ENCODE assay signal across 20 cellular contexts in genomic region chr17:49312722-49313121, GRCh38. TPM values are rescaled to one million over a fixed set of nuclear protein-coding genes. Genes with fewer than 3 reads are reported as not detected.
A peak's percentile ranks its signal among the peaks of the same experiment; 100 is the strongest.
DNase-seq lines count a peak whose midpoint lies in the region; ATAC-seq, FAIRE-seq and TF ChIP-seq lines count a peak whose summit lies in the region.
"Had no signal": no experiment of that assay in that cellular context is flagged by ENCODE, and none has a peak within 500 bp of the region (broad histone marks: within the 10 kb centered on the region; RNA-seq: fewer than 3 reads in every experiment).

No MANE protein-coding gene starts in this region.

- H3K9ac ChIP-seq in SK-N-MC (ENCODE audit: insufficient read length) (peak overlapping the region; percentile 6), K562 (ENCODE audit: insufficient read depth in 1 of 2, low read depth in 2 of 2, low read length in 2 of 2) (no peak overlapping the region), SK-N-SH (no peak overlapping the region)
- H3K9ac ChIP-seq: BLaER1 had no signal

- TF ChIP-seq EP300 in K562 (IDR thresholded peaks at IDR 0.05; ENCODE audit: low read length) (no peak), SK-N-SH (IDR thresholded peaks at IDR 0.05; ENCODE audit: borderline replicate concordance in 1 of 2, low read depth in 1 of 2, low read length in 1 of 2) (no peak)

- no peak for FAIRE-seq in K562 (lab: Jason Lieb, UNC)
- FAIRE-seq: GM12878, GM19239 had no signal

- H3K27me3 ChIP-seq in K562 (ENCODE audit: control insufficient read depth in 2 of 2, insufficient read depth in 2 of 2, low read length in 2 of 2) (no peaks in the 10 kb centered on the region), SK-N-SH (ENCODE audit: insufficient read depth) (no peaks in the 10 kb centered on the region)
- H3K27me3 ChIP-seq: BLaER1 had no signal

- no peak overlapping the region for H2AFZ ChIP-seq in K562 (ENCODE audit: low read depth, low read length)
- no peak overlapping the region for H2AFZ ChIP-seq in SK-N-SH (ENCODE audit: low read depth)
- H2AFZ ChIP-seq: GM23338 had no signal

- CTCF ChIA-PET in K562 (lab: Yijun Ruan, JAX; ENCODE audit: low intra/inter-chr PET ratio) (no interaction called here), SK-N-SH (lab: Yijun Ruan, JAX) (interaction anchor here (7.9 kb wide), 1 partner anchor 85 kb away, joined by 154 read pairs; no protein-coding TSS in a partner anchor)
- CTCF ChIA-PET in activated CD4-positive, alpha-beta memory T cell treated with anti-CD3 and anti-CD28 coated beads, Interleukin-2, amount 10 ng/mL, durations not matched to agents 7 days and 5 days (lab: Charles Lee): no interaction called here

- H4K20me1 ChIP-seq in K562 (replicated peaks; ENCODE audit: control insufficient read depth, insufficient read depth, low read length): no peaks in the 10 kb centered on the region
- no peaks in the 10 kb centered on the region for H4K20me1 ChIP-seq in SK-N-SH (ENCODE audit: insufficient read depth)
- H4K20me1 ChIP-seq: BLaER1 had no signal

- BruUV-seq in K562 (replicated peaks; lab: Mats Ljungman, UMichigan): no TSS peak

- no peaks in the 10 kb centered on the region for H3K79me2 ChIP-seq in K562 (ENCODE audit: control insufficient read depth, insufficient read depth, low read length)
- peaks cover 7% of the 10 kb centered on the region; the same call in 1 of the 2 replicates for H3K79me2 ChIP-seq in SK-N-SH (ENCODE audit: insufficient read depth)

- H3K27ac ChIP-seq in SK-N-MC (peak overlapping the region; percentile 87), K562 (ENCODE audit: extremely low read depth, low read depth, low read length) (no peak overlapping the region), SK-N-SH (ENCODE audit: low read depth in 2 of 2, low read length in 1 of 2) (no peak overlapping the region)
- H3K27ac ChIP-seq: BLaER1, C4-2B had no signal

- TF ChIP-seq RAD21 in K562 (CRISPR knock-in tag; conservative IDR thresholded peaks at IDR 0.05 in 1 of 2, IDR thresholded peaks at IDR 0.05 in 1 of 2) (no peak), SK-N-SH (IDR thresholded peaks at IDR 0.05; ENCODE audit: low read length) (no peak)

- H3K9me3 Mint-ChIP-seq in nephron progenitor cell: no peaks in the 10 kb centered on the region
- no peaks in the 10 kb centered on the region for H3K9me3 Mint-ChIP-seq in activated CD4-positive, alpha-beta memory T cell treated with anti-CD3 and anti-CD28 coated beads, Interleukin-2, amount 10 ng/mL, durations not matched to agents 7 days and 5 days
- H3K9me3 Mint-ChIP-seq: CD4-positive, CD25-positive, alpha-beta regulatory T cell; CD8-positive, alpha-beta T cell; GM23338; H9 had no signal

- ATAC-seq in K562 (no peak), GM21576 (IDR thresholded peaks at IDR 0.05; ENCODE audit: unreplicated experiment) (no peak)
- ATAC-seq: CD8-positive, alpha-beta T cell; GM12878; GM23338; HCT116 had no signal

- no peak overlapping the region for H3K4me2 ChIP-seq in K562 (ENCODE audit: insufficient read depth, low read length)
- H3K4me2 ChIP-seq in SK-N-SH: no peak overlapping the region
- H3K4me2 ChIP-seq: BLaER1, GM23338 had no signal

- TF ChIP-seq POLR2A in K562 (conservative IDR thresholded peaks at IDR 0.05): no peak

- H3K9me3 ChIP-seq in SK-N-MC (ENCODE audit: low read depth, low read length) (no peaks in the 10 kb centered on the region), K562 (replicated peaks; ENCODE audit: control insufficient read depth, insufficient read depth, low read depth, low read length) (no peaks in the 10 kb centered on the region), SK-N-SH (no peaks in the 10 kb centered on the region)
- H3K9me3 ChIP-seq: BLaER1, Caco-2 had no signal

- 68% methylated on average over 3 of the region's 3 CpGs for WGBS in K562 (ENCODE audit: insufficient coverage, low coverage, missing lambda C conversion rate)
- 79% methylated on average over 3 of the region's 3 CpGs for WGBS in SK-N-SH (ENCODE audit: low lambda C conversion rate)

- in situ Hi-C loops in K562 (cut with MboI): no loop called here

- DNase-seq in SK-N-MC (ENCODE audit: low read depth, low spot score): peak; percentile 60
- DNase-seq in K562 (ENCODE audit: extremely low read depth in 1 of 4, low spot score in 3 of 4): no peak
- DNase-seq in nephron progenitor cell: no peak
- DNase-seq in SK-N-SH: no peak
- no peak for DNase-seq in activated CD4-positive, alpha-beta memory T cell treated with anti-CD3 and anti-CD28 coated beads, Interleukin-2, amount 10 ng/mL, durations not matched to agents 7 days and 5 days
- DNase-seq: Caco-2; CD4-positive, CD25-positive, alpha-beta regulatory T cell; CD8-positive, alpha-beta T cell; DMS79; EL; GDM1; H9 had no signal

- no peak for TF ChIP-seq CTCF in K562 (IDR thresholded peaks at IDR 0.05 in 2 of 3, conservative IDR thresholded peaks at IDR 0.05 in 1 of 3; ENCODE audit: insufficient read depth in 2 of 3, low read depth in 1 of 3, low read length in 3 of 3)
- no peak for TF ChIP-seq CTCF in nephron progenitor cell (IDR thresholded peaks at IDR 0.05)
- TF ChIP-seq CTCF in SK-N-SH (IDR thresholded peaks at IDR 0.05): no peak

- peaks cover 18% of the 10 kb centered on the region for H3K4me1 Mint-ChIP-seq in nephron progenitor cell
- H3K4me1 Mint-ChIP-seq in activated CD4-positive, alpha-beta memory T cell treated with anti-CD3 and anti-CD28 coated beads, Interleukin-2, amount 10 ng/mL, durations not matched to agents 7 days and 5 days: peaks cover 26% of the 10 kb centered on the region

- peaks cover 25% of the 10 kb centered on the region for H3K36me3 Mint-ChIP-seq in nephron progenitor cell (ENCODE audit: low read depth)
- peaks cover 21% of the 10 kb centered on the region for H3K36me3 Mint-ChIP-seq in activated CD4-positive, alpha-beta memory T cell treated with anti-CD3 and anti-CD28 coated beads, Interleukin-2, amount 10 ng/mL, durations not matched to agents 7 days and 5 days (ENCODE audit: low read depth)

- H3F3A ChIP-seq in SK-N-SH (replicated peaks; ENCODE audit: insufficient read depth): peaks cover 11% of the 10 kb centered on the region

- H3K4me1 ChIP-seq in K562 (replicated peaks in 1 of 2; ENCODE audit: control insufficient read depth in 2 of 2, insufficient read depth in 2 of 2, low read length in 2 of 2): no peaks in the 10 kb centered on the region; a peak in 3 of 5 replicates
- H3K4me1 ChIP-seq in SK-N-SH (ENCODE audit: control insufficient read depth in 1 of 2, insufficient read depth in 2 of 2, low read depth in 1 of 2, low read length in 1 of 2): peaks cover 0 to 8% of the 10 kb centered on the region in 2 experiments; a peak in 2 of 4 replicates
- H3K4me1 ChIP-seq: Caco-2 had no signal

- H3K9me1 ChIP-seq in K562 (ENCODE audit: control insufficient read depth, insufficient read depth, low read length): no peaks in the 10 kb centered on the region

- peak overlapping the region; percentile 38 for H3K27ac Mint-ChIP-seq in nephron progenitor cell
- H3K27ac Mint-ChIP-seq in activated CD4-positive, alpha-beta memory T cell treated with anti-CD3 and anti-CD28 coated beads, Interleukin-2, amount 10 ng/mL, durations not matched to agents 7 days and 5 days: no peak overlapping the region
- H3K27ac Mint-ChIP-seq: B cell; CD4-positive, CD25-positive, alpha-beta regulatory T cell; CD8-positive, alpha-beta T cell; GM23338; H9 had no signal

- H3K4me3 ChIP-seq in SK-N-MC (peak overlapping the region; percentile 36; the same call in 1 of the 2 replicates), K562 (no peak overlapping the region), SK-N-SH (ENCODE audit: low read depth in 2 of 2, low read length in 1 of 2) (no peak overlapping the region)
- H3K4me3 ChIP-seq: BLaER1, GM12878, GM23338 had no signal

- no peaks in the 10 kb centered on the region for H3K9me2 ChIP-seq in SK-N-SH

- peaks cover 6% of the 10 kb centered on the region for H3K27me3 Mint-ChIP-seq in nephron progenitor cell (ENCODE audit: low read depth, poor library complexity)
- H3K27me3 Mint-ChIP-seq in activated CD4-positive, alpha-beta memory T cell treated with anti-CD3 and anti-CD28 coated beads, Interleukin-2, amount 10 ng/mL, durations not matched to agents 7 days and 5 days: no peaks in the 10 kb centered on the region
- H3K27me3 Mint-ChIP-seq: B cell; CD4-positive, CD25-positive, alpha-beta regulatory T cell had no signal

- intact Hi-C loops in K562 (cut with micrococcal nuclease): no loop called here

- POLR2A ChIA-PET in K562 (lab: Yijun Ruan, JAX) (interaction anchor here (0.6 kb wide), 1 partner anchor 37 kb away, joined by 3 read pairs; no protein-coding TSS in a partner anchor), SK-N-SH (lab: Yijun Ruan, JAX) (no interaction called here)
- POLR2A ChIA-PET in activated CD4-positive, alpha-beta memory T cell treated with anti-CD3 and anti-CD28 coated beads, Interleukin-2, amount 10 ng/mL, durations not matched to agents 7 days and 5 days (lab: Charles Lee): no interaction called here

- 0 out of 2 replicates have a peak, but pooled peaks cover 4% of the 10 kb centered on the region for H3K36me3 ChIP-seq in SK-N-MC (ENCODE audit: insufficient read depth, low read length)
- H3K36me3 ChIP-seq in K562 (ENCODE audit: control insufficient read depth, insufficient read depth, low read length): peaks cover 17% of the 10 kb centered on the region; the same call in 2 of the 3 replicates
- H3K36me3 ChIP-seq in SK-N-SH (replicated peaks in 1 of 2; ENCODE audit: control insufficient read depth in 1 of 2, insufficient read depth in 2 of 2, low read length in 1 of 2): peaks cover 33 to 41% of the 10 kb centered on the region in 2 experiments

- no peak overlapping the region for H3K4me3 Mint-ChIP-seq in nephron progenitor cell
- no peak overlapping the region for H3K4me3 Mint-ChIP-seq in activated CD4-positive, alpha-beta memory T cell treated with anti-CD3 and anti-CD28 coated beads, Interleukin-2, amount 10 ng/mL, durations not matched to agents 7 days and 5 days
- H3K4me3 Mint-ChIP-seq: B cell; CD4-positive, CD25-positive, alpha-beta regulatory T cell; CD8-positive, alpha-beta T cell; GM23338; H9 had no signal

RNA-seq across cellular contexts. Expression of gene ZNF652, which starts 49.3 kb away (rescaled TPM):
- total RNA-seq in K562 (2011; cell fraction: chromatin; rRNA removed; ENCODE audit: low replicate concordance): 8.2 and 25.2 TPM in 2 replicates
- total RNA-seq in K562 (2011; cell fraction: nucleolus; rRNA removed): 5.3 and 8.6 TPM in 2 replicates
- total RNA-seq in K562 (2011; cell fraction: nucleoplasm; rRNA removed): 14.1 and 23.3 TPM in 2 replicates
- total RNA-seq in K562 (2014; rRNA removed) (6.9 and 9.7 TPM in 2 replicates), K562 (2014; rRNA removed; fragmentation: Illumina TruSeq; extraction: Trizol) (13.0 and 13.1 TPM in 2 replicates), K562 (2015; rRNA removed; fragmentation: Illumina TruSeq; extraction: Trizol) (15.5 and 15.8 TPM in 2 replicates), K562 (2021) (12.9 and 15.2 TPM in 2 replicates)
- polyA plus RNA-seq in K562 (2011; rRNA removed) (8.6 and 13.3 TPM in 2 replicates), K562 (2014; fragmentation: Illumina TruSeq; extraction: Trizol) (4.8 and 5.2 TPM in 2 replicates), K562 (2014; fragmentation: Nextera tagmentation; extraction: Ambion mirVana) (1 to 10 TPM; 6.1 to 7.8 TPM), K562 (2014; rRNA removed) (4.7 and 5.1 TPM in 2 replicates), SK-N-SH (2012; rRNA removed) (5.1 and 6.5 TPM in 2 replicates)
- 3.4 and 8.5 TPM in 2 replicates for polyA plus RNA-seq in K562 (2011; cell fraction: cytosol; rRNA removed)
- polyA plus RNA-seq in K562 (2011; cell fraction: nucleus; rRNA removed): 6.3 and 11.5 TPM in 2 replicates
- 3.9 and 4.3 TPM in 2 replicates for polyA plus RNA-seq in K562 (2012)
- polyA minus RNA-seq in K562 (2011; rRNA and poly(A)+ RNA removed): 33.6 and 48.2 TPM in 2 replicates
- polyA minus RNA-seq in K562 (2011; cell fraction: cytosol; rRNA and poly(A)+ RNA removed): 17.8 and 20.3 TPM in 2 replicates
- 4.7 and 12.3 TPM in 2 replicates for polyA minus RNA-seq in K562 (2011; cell fraction: nucleus; rRNA and poly(A)+ RNA removed)
- polyA plus RNA-seq in SK-N-SH (2012; cell fraction: cytosol; rRNA removed): 4.8 and 4.9 TPM in 2 replicates
- polyA plus RNA-seq in SK-N-SH (2012; cell fraction: nucleus; rRNA removed): 13.1 and 17.3 TPM in 2 replicates
- total RNA-seq in activated CD4-positive, alpha-beta memory T cell treated with anti-CD3 and anti-CD28 coated beads, Interleukin-2, amount 10 ng/mL, durations not matched to agents 7 days and 5 days: 10 to 100 TPM; 37.7 to 42.6 TPM
